Comparison of ENCODE assay signal across 10 cellular contexts in the genomic region with DNA sequence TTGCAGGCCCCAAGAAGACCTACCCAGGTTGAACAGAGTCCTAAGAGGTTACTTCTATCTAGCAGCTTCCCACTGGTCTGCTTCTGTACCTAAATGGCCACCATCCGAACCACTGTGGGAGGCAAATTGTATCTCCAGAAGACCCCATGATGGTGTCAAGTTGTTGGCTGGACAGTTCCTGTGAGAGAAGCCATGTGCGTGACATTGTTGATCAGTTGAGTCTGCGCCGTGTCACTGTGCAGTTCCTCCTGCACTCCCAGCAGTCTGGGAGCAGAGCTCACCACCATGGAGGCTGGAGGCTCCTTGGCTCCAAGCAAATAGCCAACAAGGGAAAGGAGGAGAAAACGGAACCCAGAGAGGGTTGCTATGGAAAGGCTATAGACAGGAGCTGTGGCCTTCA. TPM values are rescaled to one million over a fixed set of nuclear protein-coding genes. Genes with fewer than 3 reads are reported as not detected.
"Had no signal": no experiment of that assay in that cellular context is flagged by ENCODE, and none has a peak within 500 bp of the region (broad histone marks: within the 10 kb centered on the region; RNA-seq: fewer than 3 reads in every experiment).

No MANE protein-coding gene starts in this region.

- H3K9ac ChIP-seq: GM23248 had no signal

- H3K9me3 Mint-ChIP-seq: HFFc6 had no signal

- H3K27ac ChIP-seq: GM23248, HL-60 had no signal

- DNase-seq: GM23248, GOT3, H7, HFFc6, IMR-90 had no signal

- H3K4me3 ChIP-seq: GM23248, HAP-1 had no signal

- H2AFZ ChIP-seq: GM23248 had no signal

- H3K27ac Mint-ChIP-seq: HFFc6 had no signal

- H3K9me3 ChIP-seq: HAP-1 had no signal

- H3K36me3 ChIP-seq: HAP-1 had no signal

- ATAC-seq: HCT116 had no signal

- H3K4me3 Mint-ChIP-seq: HFFc6 had no signal

RNA-seq across cellular contexts. Expression of a gene that starts 7.5 kb away (rescaled TPM):
- total RNA-seq: GM23248, HFFc6 had no signal
- polyA plus RNA-seq: GM23248 had no signal

RNA-seq across cellular contexts. Expression of a gene that starts 15.8 kb away (rescaled TPM):
- total RNA-seq: GM23248, H4, H7, HFFc6, HT1080, IMR-90 had no signal
- polyA plus RNA-seq: GM23248, IMR-90 had no signal
